In the genomic region with DNA sequence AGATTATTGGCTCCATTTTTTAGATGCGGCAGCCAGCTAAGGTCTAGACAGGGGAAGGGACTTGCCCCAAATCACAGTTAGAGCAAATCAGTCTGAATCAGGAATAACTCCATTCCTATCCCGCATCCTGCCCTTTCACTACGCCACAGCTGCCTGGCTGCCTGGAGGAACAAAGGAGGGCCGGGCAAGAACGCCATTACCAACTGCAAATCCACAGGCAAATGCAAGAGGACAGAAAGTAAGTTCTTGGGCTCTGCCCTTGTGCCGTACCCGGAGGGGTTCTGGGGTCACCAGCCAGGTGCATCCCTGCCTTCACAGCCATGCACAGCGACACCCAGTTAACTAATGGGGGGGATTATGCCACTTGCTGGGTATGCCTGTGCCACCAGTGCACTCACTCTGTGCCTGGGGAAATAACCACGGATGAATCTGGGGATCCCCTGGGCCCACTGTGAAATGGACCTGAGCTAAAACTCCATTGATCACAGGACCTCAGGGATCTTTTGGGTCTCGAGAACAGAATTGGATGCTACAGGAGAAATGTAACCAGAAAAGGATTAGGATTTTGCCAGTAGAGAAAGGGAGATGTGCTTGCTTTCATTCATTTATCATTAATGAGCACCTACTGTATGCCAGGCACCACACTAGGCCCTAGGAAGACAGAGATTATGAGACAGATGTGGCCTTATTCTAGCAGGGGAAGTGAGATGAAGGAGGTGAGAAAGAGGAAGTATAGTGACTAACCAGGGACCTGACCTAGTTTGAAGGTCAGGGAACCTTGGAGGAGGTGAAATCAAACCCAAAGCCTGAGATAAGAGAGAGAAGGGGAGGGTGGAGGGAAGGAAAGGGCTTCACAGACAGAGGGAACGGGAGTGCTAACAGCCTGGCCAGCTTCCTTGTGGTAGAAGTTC, we compare ENCODE assay signal across 2 cellular contexts.
TF ChIP-seq lines count a peak whose summit lies in the region.

No MANE protein-coding gene starts in this region.

TF ChIP-seq in K562, 482 proteins besides CTCF, POLR2A, EP300 and RAD21 (continues in another document):
- TF ChIP-seq, protein P1, sequence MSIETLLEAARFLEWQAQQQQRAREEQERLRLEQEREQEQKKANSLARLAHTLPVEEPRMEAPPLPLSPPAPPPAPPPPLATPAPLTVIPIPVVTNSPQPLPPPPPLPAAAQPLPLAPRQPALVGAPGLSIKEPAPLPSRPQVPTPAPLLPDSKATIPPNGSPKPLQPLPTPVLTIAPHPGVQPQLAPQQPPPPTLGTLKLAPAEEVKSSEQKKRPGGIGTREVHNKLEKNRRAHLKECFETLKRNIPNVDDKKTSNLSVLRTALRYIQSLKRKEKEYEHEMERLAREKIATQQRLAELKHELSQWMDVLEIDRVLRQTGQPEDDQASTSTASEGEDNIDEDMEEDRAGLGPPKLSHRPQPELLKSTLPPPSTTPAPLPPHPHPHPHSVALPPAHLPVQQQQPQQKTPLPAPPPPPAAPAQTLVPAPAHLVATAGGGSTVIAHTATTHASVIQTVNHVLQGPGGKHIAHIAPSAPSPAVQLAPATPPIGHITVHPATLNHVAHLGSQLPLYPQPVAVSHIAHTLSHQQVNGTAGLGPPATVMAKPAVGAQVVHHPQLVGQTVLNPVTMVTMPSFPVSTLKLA (conservative IDR thresholded peaks at IDR 0.05) = 0 out of 4 replicates have a peak, but pooled peaks of 1 of the 2 experiments have one; percentile 23
- 0 out of 2 replicates have a peak, but pooled peaks have one; percentile 55 for TF ChIP-seq ZNF766 (CRISPR knock-in tag; conservative IDR thresholded peaks at IDR 0.05)
- TF ChIP-seq, protein P2, sequence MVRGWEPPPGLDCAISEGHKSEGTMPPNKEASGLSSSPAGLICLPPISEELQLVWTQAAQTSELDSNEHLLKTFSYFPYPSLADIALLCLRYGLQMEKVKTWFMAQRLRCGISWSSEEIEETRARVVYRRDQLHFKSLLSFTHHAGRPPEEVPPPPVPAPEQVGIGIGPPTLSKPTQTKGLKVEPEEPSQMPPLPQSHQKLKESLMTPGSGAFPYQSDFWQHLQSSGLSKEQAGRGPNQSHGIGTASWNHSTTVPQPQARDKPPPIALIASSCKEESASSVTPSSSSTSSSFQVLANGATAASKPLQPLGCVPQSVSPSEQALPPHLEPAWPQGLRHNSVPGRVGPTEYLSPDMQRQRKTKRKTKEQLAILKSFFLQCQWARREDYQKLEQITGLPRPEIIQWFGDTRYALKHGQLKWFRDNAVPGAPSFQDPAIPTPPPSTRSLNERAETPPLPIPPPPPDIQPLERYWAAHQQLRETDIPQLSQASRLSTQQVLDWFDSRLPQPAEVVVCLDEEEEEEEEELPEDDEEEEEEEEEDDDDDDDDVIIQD (CRISPR knock-in tag; IDR thresholded peaks at IDR 0.05) = no peak
- TF ChIP-seq NFE2 (IDR thresholded peaks at IDR 0.05; ENCODE audit: low read depth) = no peak
- no peak for TF ChIP-seq ZNF23 (CRISPR knock-in tag; IDR thresholded peaks at IDR 0.05)
- TF ChIP-seq ZNF75A (CRISPR knock-in tag; IDR thresholded peaks at IDR 0.05) = no peak
- TF ChIP-seq MAZ (CRISPR knock-in tag; conservative IDR thresholded peaks at IDR 0.05 in 1 of 2, IDR thresholded peaks at IDR 0.05 in 1 of 2) = peak in 1 of 2 experiments; percentile 51; a peak in 1 of 4 replicates
- peak; percentile 35; the same call in 1 of the 2 replicates for TF ChIP-seq NR2C2 (CRISPR knock-in tag; IDR thresholded peaks at IDR 0.05)
- peak; percentile 56; the same call in 1 of the 2 replicates for TF ChIP-seq NR2C2 (tag; IDR thresholded peaks at IDR 0.05)
- TF ChIP-seq HSF4 (CRISPR knock-in tag; IDR thresholded peaks at IDR 0.05; ENCODE audit: borderline replicate concordance) = no peak
- TF ChIP-seq CBFA2T2 (conservative IDR thresholded peaks at IDR 0.05) = no peak
- no peak for TF ChIP-seq POLR2H (tag; IDR thresholded peaks at IDR 0.05; ENCODE audit: low read depth)
- TF ChIP-seq, protein P3, sequence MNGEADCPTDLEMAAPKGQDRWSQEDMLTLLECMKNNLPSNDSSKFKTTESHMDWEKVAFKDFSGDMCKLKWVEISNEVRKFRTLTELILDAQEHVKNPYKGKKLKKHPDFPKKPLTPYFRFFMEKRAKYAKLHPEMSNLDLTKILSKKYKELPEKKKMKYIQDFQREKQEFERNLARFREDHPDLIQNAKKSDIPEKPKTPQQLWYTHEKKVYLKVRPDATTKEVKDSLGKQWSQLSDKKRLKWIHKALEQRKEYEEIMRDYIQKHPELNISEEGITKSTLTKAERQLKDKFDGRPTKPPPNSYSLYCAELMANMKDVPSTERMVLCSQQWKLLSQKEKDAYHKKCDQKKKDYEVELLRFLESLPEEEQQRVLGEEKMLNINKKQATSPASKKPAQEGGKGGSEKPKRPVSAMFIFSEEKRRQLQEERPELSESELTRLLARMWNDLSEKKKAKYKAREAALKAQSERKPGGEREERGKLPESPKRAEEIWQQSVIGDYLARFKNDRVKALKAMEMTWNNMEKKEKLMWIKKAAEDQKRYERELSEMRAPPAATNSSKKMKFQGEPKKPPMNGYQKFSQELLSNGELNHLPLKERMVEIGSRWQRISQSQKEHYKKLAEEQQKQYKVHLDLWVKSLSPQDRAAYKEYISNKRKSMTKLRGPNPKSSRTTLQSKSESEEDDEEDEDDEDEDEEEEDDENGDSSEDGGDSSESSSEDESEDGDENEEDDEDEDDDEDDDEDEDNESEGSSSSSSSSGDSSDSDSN (IDR thresholded peaks at IDR 0.05; ENCODE audit: borderline replicate concordance in 1 of 2, low read depth in 2 of 2, low read length in 2 of 2) = no peak
- TF ChIP-seq ZNF764 (CRISPR knock-in tag; IDR thresholded peaks at IDR 0.05; ENCODE audit: low read depth) = no peak
- peak; percentile 95 for TF ChIP-seq HDAC2 (IDR thresholded peaks at IDR 0.05)
- TF ChIP-seq SMARCA5 (IDR thresholded peaks at IDR 0.05) = peak; percentile 84; the same call in 1 of the 2 replicates
- no peak for TF ChIP-seq CSDE1 (IDR thresholded peaks at IDR 0.05)
- TF ChIP-seq SLC30A9 (CRISPR knock-in tag; IDR thresholded peaks at IDR 0.05) = no peak
- TF ChIP-seq, protein P4, sequence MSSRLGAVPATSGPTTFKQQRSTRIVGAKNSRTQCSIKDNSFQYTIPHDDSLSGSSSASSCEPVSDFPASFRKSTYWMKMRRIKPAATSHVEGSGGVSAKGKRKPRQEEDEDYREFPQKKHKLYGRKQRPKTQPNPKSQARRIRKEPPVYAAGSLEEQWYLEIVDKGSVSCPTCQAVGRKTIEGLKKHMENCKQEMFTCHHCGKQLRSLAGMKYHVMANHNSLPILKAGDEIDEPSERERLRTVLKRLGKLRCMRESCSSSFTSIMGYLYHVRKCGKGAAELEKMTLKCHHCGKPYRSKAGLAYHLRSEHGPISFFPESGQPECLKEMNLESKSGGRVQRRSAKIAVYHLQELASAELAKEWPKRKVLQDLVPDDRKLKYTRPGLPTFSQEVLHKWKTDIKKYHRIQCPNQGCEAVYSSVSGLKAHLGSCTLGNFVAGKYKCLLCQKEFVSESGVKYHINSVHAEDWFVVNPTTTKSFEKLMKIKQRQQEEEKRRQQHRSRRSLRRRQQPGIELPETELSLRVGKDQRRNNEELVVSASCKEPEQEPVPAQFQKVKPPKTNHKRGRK (tag; IDR thresholded peaks at IDR 0.05) = no peak
- TF ChIP-seq RUNX1 (IDR thresholded peaks at IDR 0.05; ENCODE audit: low read depth) = no peak
- no peak for TF ChIP-seq ZNF717 (CRISPR knock-in tag; IDR thresholded peaks at IDR 0.05)
- TF ChIP-seq TCF3 (CRISPR knock-in tag; IDR thresholded peaks at IDR 0.05) = peak; percentile 27
- TF ChIP-seq GATAD2A (IDR thresholded peaks at IDR 0.05) = no peak
- no peak for TF ChIP-seq SUPT5H (IDR thresholded peaks at IDR 0.05)
- TF ChIP-seq ZNF165 (CRISPR knock-in tag; IDR thresholded peaks at IDR 0.05; ENCODE audit: borderline replicate concordance) = 0 out of 2 replicates have a peak, but pooled peaks have one; percentile 56

TF ChIP-seq in liver, 16 proteins besides CTCF, POLR2A, EP300 and RAD21:
- TF ChIP-seq HNF4A (conservative IDR thresholded peaks at IDR 0.05) = no peak
- TF ChIP-seq TAF1 (conservative IDR thresholded peaks at IDR 0.05) = no peak
- TF ChIP-seq, protein P5, sequence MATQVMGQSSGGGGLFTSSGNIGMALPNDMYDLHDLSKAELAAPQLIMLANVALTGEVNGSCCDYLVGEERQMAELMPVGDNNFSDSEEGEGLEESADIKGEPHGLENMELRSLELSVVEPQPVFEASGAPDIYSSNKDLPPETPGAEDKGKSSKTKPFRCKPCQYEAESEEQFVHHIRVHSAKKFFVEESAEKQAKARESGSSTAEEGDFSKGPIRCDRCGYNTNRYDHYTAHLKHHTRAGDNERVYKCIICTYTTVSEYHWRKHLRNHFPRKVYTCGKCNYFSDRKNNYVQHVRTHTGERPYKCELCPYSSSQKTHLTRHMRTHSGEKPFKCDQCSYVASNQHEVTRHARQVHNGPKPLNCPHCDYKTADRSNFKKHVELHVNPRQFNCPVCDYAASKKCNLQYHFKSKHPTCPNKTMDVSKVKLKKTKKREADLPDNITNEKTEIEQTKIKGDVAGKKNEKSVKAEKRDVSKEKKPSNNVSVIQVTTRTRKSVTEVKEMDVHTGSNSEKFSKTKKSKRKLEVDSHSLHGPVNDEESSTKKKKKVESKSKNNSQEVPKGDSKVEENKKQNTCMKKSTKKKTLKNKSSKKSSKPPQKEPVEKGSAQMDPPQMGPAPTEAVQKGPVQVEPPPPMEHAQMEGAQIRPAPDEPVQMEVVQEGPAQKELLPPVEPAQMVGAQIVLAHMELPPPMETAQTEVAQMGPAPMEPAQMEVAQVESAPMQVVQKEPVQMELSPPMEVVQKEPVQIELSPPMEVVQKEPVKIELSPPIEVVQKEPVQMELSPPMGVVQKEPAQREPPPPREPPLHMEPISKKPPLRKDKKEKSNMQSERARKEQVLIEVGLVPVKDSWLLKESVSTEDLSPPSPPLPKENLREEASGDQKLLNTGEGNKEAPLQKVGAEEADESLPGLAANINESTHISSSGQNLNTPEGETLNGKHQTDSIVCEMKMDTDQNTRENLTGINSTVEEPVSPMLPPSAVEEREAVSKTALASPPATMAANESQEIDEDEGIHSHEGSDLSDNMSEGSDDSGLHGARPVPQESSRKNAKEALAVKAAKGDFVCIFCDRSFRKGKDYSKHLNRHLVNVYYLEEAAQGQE (IDR thresholded peaks at IDR 0.05) = no peak
- no peak for TF ChIP-seq FOXA1 (IDR thresholded peaks at IDR 0.05)
- TF ChIP-seq EGR1 (IDR thresholded peaks at IDR 0.05; ENCODE audit: low read depth in 2 of 2) = no peak
- no peak for TF ChIP-seq SP1 (IDR thresholded peaks at IDR 0.05)
- TF ChIP-seq, protein P6, sequence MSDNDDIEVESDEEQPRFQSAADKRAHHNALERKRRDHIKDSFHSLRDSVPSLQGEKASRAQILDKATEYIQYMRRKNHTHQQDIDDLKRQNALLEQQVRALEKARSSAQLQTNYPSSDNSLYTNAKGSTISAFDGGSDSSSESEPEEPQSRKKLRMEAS (IDR thresholded peaks at IDR 0.05) = no peak
- no peak for TF ChIP-seq HNF4G (IDR thresholded peaks at IDR 0.05)
- TF ChIP-seq JUND (IDR thresholded peaks at IDR 0.05) = no peak
- TF ChIP-seq, protein P7, sequence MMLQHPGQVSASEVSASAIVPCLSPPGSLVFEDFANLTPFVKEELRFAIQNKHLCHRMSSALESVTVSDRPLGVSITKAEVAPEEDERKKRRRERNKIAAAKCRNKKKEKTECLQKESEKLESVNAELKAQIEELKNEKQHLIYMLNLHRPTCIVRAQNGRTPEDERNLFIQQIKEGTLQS (IDR thresholded peaks at IDR 0.05) = no peak
- TF ChIP-seq, protein P8, sequence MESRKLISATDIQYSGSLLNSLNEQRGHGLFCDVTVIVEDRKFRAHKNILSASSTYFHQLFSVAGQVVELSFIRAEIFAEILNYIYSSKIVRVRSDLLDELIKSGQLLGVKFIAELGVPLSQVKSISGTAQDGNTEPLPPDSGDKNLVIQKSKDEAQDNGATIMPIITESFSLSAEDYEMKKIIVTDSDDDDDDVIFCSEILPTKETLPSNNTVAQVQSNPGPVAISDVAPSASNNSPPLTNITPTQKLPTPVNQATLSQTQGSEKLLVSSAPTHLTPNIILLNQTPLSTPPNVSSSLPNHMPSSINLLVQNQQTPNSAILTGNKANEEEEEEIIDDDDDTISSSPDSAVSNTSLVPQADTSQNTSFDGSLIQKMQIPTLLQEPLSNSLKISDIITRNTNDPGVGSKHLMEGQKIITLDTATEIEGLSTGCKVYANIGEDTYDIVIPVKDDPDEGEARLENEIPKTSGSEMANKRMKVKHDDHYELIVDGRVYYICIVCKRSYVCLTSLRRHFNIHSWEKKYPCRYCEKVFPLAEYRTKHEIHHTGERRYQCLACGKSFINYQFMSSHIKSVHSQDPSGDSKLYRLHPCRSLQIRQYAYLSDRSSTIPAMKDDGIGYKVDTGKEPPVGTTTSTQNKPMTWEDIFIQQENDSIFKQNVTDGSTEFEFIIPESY (IDR thresholded peaks at IDR 0.05) = no peak
- no peak for TF ChIP-seq NR2F2 (IDR thresholded peaks at IDR 0.05)
- TF ChIP-seq YY1 (IDR thresholded peaks at IDR 0.05) = no peak
- no peak for TF ChIP-seq RXRA (IDR thresholded peaks at IDR 0.05)
- TF ChIP-seq FOXA2 (IDR thresholded peaks at IDR 0.05) = no peak
- no peak for TF ChIP-seq GABPA (IDR thresholded peaks at IDR 0.05 in 1 of 2, conservative IDR thresholded peaks at IDR 0.05 in 1 of 2)
TF ChIP-seq in liver: peak in this region for 0.
